In genomic region chr5:155004138-155004744, GRCh38 we compare ENCODE assay signal across 8 cellular contexts. TPM values are rescaled to one million over a fixed set of nuclear protein-coding genes. Genes with fewer than 3 reads are reported as not detected.
DNase-seq lines count a peak whose midpoint lies in the region; ATAC-seq and TF ChIP-seq lines count a peak whose summit lies in the region.

No MANE protein-coding gene starts in this region.

- DNase-seq in Caco-2 (peak in 1 of 2 experiments; percentile 39), left lung (no peak), NCI-H2029 (lab: John Stamatoyannopoulos, UW) (no peak), omental fat pad (ENCODE audit: low spot score) (no peak), GM19240 (ENCODE audit: insufficient read length, low spot score) (no peak)
- DNase-seq in activated naive CD4-positive, alpha-beta T cell treated with anti-CD3 and anti-CD28 coated beads, Interleukin-2, amount 50 U/mL, for 16 hours, result peak; percentile 25

- peak; percentile 45 for ATAC-seq in HG03354 (IDR thresholded peaks at IDR 0.05; ENCODE audit: poor library complexity, severe bottlenecking, unreplicated experiment)
- peak; percentile 41 for ATAC-seq in left lung
- ATAC-seq in omental fat pad (ENCODE audit: low FRiP score), result no peak
- no peak for ATAC-seq in HG03520 (IDR thresholded peaks at IDR 0.05; ENCODE audit: unreplicated experiment)

- TF ChIP-seq CTCF in Caco-2 (IDR thresholded peaks at IDR 0.05; ENCODE audit: insufficient read depth in 1 of 2, low read depth in 1 of 2, low read length in 1 of 2, severe bottlenecking in 1 of 2, unreplicated experiment in 1 of 2), result peak; percentile 48 to 50
- peak; percentile 11 to 39 for TF ChIP-seq CTCF in left lung (IDR thresholded peaks at IDR 0.05)
- TF ChIP-seq CTCF in omental fat pad (IDR thresholded peaks at IDR 0.05), result no peak

- H3K4me1 Mint-ChIP-seq in Caco-2 (ENCODE audit: low read depth, unreplicated experiment), result no peaks in the 10 kb centered on the region

- H3K27me3 ChIP-seq in Caco-2 (replicated peaks; ENCODE audit: control insufficient read depth, insufficient read depth, low read length) (no peaks in the 10 kb centered on the region; the same call in 1 of the 2 replicates), left lung (no peaks in the 10 kb centered on the region)

- BruUV-seq in Caco-2 (replicated peaks; lab: Mats Ljungman, UMichigan), result no TSS peak

- POLR2A ChIA-PET in Caco-2 (lab: Charles Lee), result no interaction called here

- H3K9me3 ChIP-seq in Caco-2 (no peaks in the 10 kb centered on the region), left lung (no peaks in the 10 kb centered on the region)

- H3K27ac Mint-ChIP-seq in Caco-2 (ENCODE audit: unreplicated experiment), result no peak overlapping the region

- H3K36me3 Mint-ChIP-seq in Caco-2 (ENCODE audit: insufficient read depth, unreplicated experiment), result no peaks in the 10 kb centered on the region

- H3K4me3 ChIP-seq in Caco-2 (ENCODE audit: low read depth, low read length), result no peak overlapping the region
- no peak overlapping the region for H3K4me3 ChIP-seq in left lung

- H3K4me3 Mint-ChIP-seq in Caco-2 (ENCODE audit: unreplicated experiment), result no peak overlapping the region

- no peak overlapping the region for H3K27ac ChIP-seq in left lung

- peaks cover 6% of the 10 kb centered on the region for H3K27me3 Mint-ChIP-seq in Caco-2 (ENCODE audit: insufficient read depth, unreplicated experiment)

- H3K36me3 ChIP-seq in Caco-2 (ENCODE audit: control insufficient read depth, insufficient read depth, low read length), result no peaks in the 10 kb centered on the region
- no peaks in the 10 kb centered on the region for H3K36me3 ChIP-seq in left lung

- no peaks in the 10 kb centered on the region for H3K4me1 ChIP-seq in Caco-2
- H3K4me1 ChIP-seq in left lung, result no peaks in the 10 kb centered on the region

- no peaks in the 10 kb centered on the region for H3K9me3 Mint-ChIP-seq in Caco-2 (ENCODE audit: unreplicated experiment)

- intact Hi-C loops in Caco-2 (cut with micrococcal nuclease; ENCODE audit: unreplicated experiment), result loop anchor here (2.0 kb wide), 1 partner anchor 31 kb away; no protein-coding TSS in a partner anchor
- intact Hi-C loops in left lung (cut with DNase I), result no loop called here

- CTCF ChIA-PET in Caco-2 (lab: Charles Lee), result interaction anchor here (0.8 to 1.1 kb wide), 3 partner anchors 24 to 32 kb away, joined by 3 to 14 read pairs (median 3); no protein-coding TSS in a partner anchor

RNA-seq across cellular contexts. Expression of gene KIF4B, which starts 9.3 kb away (rescaled TPM):
- 0.14 TPM in 2 replicates for total RNA-seq in Caco-2 (2022)
- under 1 TPM in 1 of 2 donors, not detected in 1; 0.05 TPM for total RNA-seq in left lung
- total RNA-seq in omental fat pad, result not detected

Comparison
In these comparisons a context has a peak if more than half of its experiments do, and no peak if none do; other contexts are left out.
1. CTCF ChIP-seq: peak in Caco-2 (2 of 2) and left lung (2 of 2); none in omental fat pad (0 of 3).
2. ATAC-seq: peak in HG03354 (single experiment) and left lung (single experiment); none in omental fat pad (single experiment) and HG03520 (single experiment).